ENCODE assay signal across 32 cellular contexts in genomic region chr2:199449455-199449854, GRCh38.
"Had no signal": no experiment of that assay in that cellular context is flagged by ENCODE, and none has a peak within 500 bp of the region (broad histone marks: within the 10 kb centered on the region; RNA-seq: fewer than 3 reads in every experiment).

No MANE protein-coding gene starts in this region.

- H3K4me3 ChIP-seq: ascending aorta, body of pancreas, breast epithelium, PC-9 had no signal

- H3K27ac ChIP-seq: ascending aorta, body of pancreas, breast epithelium, PC-9, VCaP had no signal

- H3K4me2 ChIP-seq: PC-9 had no signal

- H3K9me3 ChIP-seq: ascending aorta, body of pancreas, breast epithelium had no signal

- H3K36me3 ChIP-seq: ascending aorta, breast epithelium had no signal

- H3K4me1 ChIP-seq: ascending aorta, body of pancreas, breast epithelium had no signal

- H2AFZ ChIP-seq: PC-9 had no signal

- H3K9me3 Mint-ChIP-seq: activated B cell treated with CpG ODN at 0.5 μM for 24 hours; activated CD4-positive, alpha-beta memory T cell treated with anti-CD3 and anti-CD28 coated beads for 36 hours; activated naive CD8-positive, alpha-beta T cell treated with anti-CD3 and anti-CD28 coated beads for 36 hours had no signal

- H3K27me3 ChIP-seq: ascending aorta, body of pancreas had no signal

- H3K4me3 Mint-ChIP-seq: activated B cell treated with CpG ODN at 0.5 μM for 24 hours; activated CD4-positive, alpha-beta memory T cell treated with anti-CD3 and anti-CD28 coated beads for 36 hours; activated naive CD8-positive, alpha-beta T cell treated with anti-CD3 and anti-CD28 coated beads for 36 hours had no signal

- ATAC-seq: body of pancreas had no signal

- DNase-seq: activated B cell treated with CpG ODN at 0.5 μM for 24 hours; activated CD4-positive, alpha-beta memory T cell treated with anti-CD3 and anti-CD28 coated beads for 36 hours; activated CD4-positive, alpha-beta T cell treated with anti-CD3 and anti-CD28 coated beads for 4 hours; activated CD4-positive, alpha-beta T cell treated with anti-CD3 and anti-CD28 coated beads, Interleukin-2, amount 50 U/mL, for 1 hour; activated CD4-positive, CD25-positive, alpha-beta regulatory T cell treated with anti-CD3 and anti-CD28 coated beads, Interleukin-2, amount 50 U/mL, for 72 hours; activated CD8-positive, alpha-beta memory T cell treated with anti-CD3 and anti-CD28 coated beads, Interleukin-2, amount 50 U/mL, for 4 hours; activated effector memory CD4-positive, alpha-beta T cell treated with Interleukin-2 at 50 U/mL for 16 hours; activated naive CD4-positive, alpha-beta T cell; activated naive CD4-positive, alpha-beta T cell treated with anti-CD3 and anti-CD28 coated beads, Interleukin-2, amount 50 U/mL, for 16 hours; activated naive CD8-positive, alpha-beta T cell treated with anti-CD3 and anti-CD28 coated beads for 36 hours; activated T-cell treated with anti-CD3 and anti-CD28 coated beads for 4 hours; activated T-cell treated with anti-CD3 and anti-CD28 coated beads, Interleukin-2, amount 50 U/mL, for 48 hours; amygdala; body of pancreas; KBM-7; NCI-H1105; NCI-H1417 treated with DMSO at 0.1 percent for 48 hours; NCI-H1930; NCI-H2081 treated with DMSO at 0.1 percent for 48 hours; NCI-H2171; NCI-H510A treated with DMSO at 0.1 percent for 48 hours; NCI-H526 treated with DMSO at 0.1 percent for 48 hours; NCI-H774; PC-9; Right ventricle myocardium superior; SW 1271; T-helper 1 cell; T-helper 2 cell; T-helper 9 cell had no signal

- H3K36me3 Mint-ChIP-seq: activated CD4-positive, alpha-beta memory T cell treated with anti-CD3 and anti-CD28 coated beads for 36 hours; activated naive CD8-positive, alpha-beta T cell treated with anti-CD3 and anti-CD28 coated beads for 36 hours had no signal

- H3K4me1 Mint-ChIP-seq: activated B cell treated with CpG ODN at 0.5 μM for 24 hours; activated naive CD8-positive, alpha-beta T cell treated with anti-CD3 and anti-CD28 coated beads for 36 hours had no signal
